1 cellular context compared by ENCODE assay signal in genomic region chr17:78558181-78558850, GRCh38.
TF ChIP-seq lines count a peak whose summit lies in the region.

No MANE protein-coding gene starts in this region.

TF ChIP-seq in HepG2, 621 proteins besides CTCF, POLR2A, EP300 and RAD21 (continued from another document and continues in another):
- no peak for TF ChIP-seq BCLAF1 (IDR thresholded peaks at IDR 0.05)
- TF ChIP-seq ZBTB25 (CRISPR knock-in tag; IDR thresholded peaks at IDR 0.05) = 0 out of 2 replicates have a peak, but pooled peaks have one; percentile 23
- no peak for TF ChIP-seq ELF3 (CRISPR knock-in tag; IDR thresholded peaks at IDR 0.05)
- no peak for TF ChIP-seq ZBTB20 (CRISPR knock-in tag; IDR thresholded peaks at IDR 0.05; ENCODE audit: borderline replicate concordance, low read depth)
- no peak for TF ChIP-seq ZNF143 (CRISPR knock-in tag; IDR thresholded peaks at IDR 0.05)
- TF ChIP-seq LBX2 (CRISPR knock-in tag; IDR thresholded peaks at IDR 0.05; ENCODE audit: borderline replicate concordance) = no peak
- no peak for TF ChIP-seq IRF1 (CRISPR knock-in tag; IDR thresholded peaks at IDR 0.05; ENCODE audit: low read depth)
- no peak for TF ChIP-seq SOX6 (IDR thresholded peaks at IDR 0.05)
- peak; percentile 52 for TF ChIP-seq SOX6 (CRISPR knock-in tag; IDR thresholded peaks at IDR 0.05)
- no peak for TF ChIP-seq ARID4A (CRISPR knock-in tag; IDR thresholded peaks at IDR 0.05; ENCODE audit: borderline replicate concordance)
- TF ChIP-seq MAFF (IDR thresholded peaks at IDR 0.05; ENCODE audit: low read depth, low read length) = no peak
- TF ChIP-seq TP53 (CRISPR knock-in tag; conservative IDR thresholded peaks at IDR 0.05) = no peak
- TF ChIP-seq ZNF280D (CRISPR knock-in tag; IDR thresholded peaks at IDR 0.05) = no peak
- no peak for TF ChIP-seq ZBTB42 (CRISPR knock-in tag; IDR thresholded peaks at IDR 0.05)
- TF ChIP-seq MBNL3 (CRISPR knock-in tag; conservative IDR thresholded peaks at IDR 0.05) = no peak
- peak; percentile 67; the same call in 1 of the 2 replicates for TF ChIP-seq PBX2 (CRISPR knock-in tag; IDR thresholded peaks at IDR 0.05)
- TF ChIP-seq ZBTB7B (CRISPR knock-in tag; IDR thresholded peaks at IDR 0.05) = 0 out of 2 replicates have a peak, but pooled peaks have one; percentile 53
- no peak for TF ChIP-seq CBX2 (IDR thresholded peaks at IDR 0.05; ENCODE audit: low read depth, low read length)
- 0 out of 2 replicates have a peak, but pooled peaks have one; percentile 53 for TF ChIP-seq CBX2 (CRISPR knock-in tag; IDR thresholded peaks at IDR 0.05; ENCODE audit: low read depth)
- TF ChIP-seq MAFG (CRISPR knock-in tag; IDR thresholded peaks at IDR 0.05) = no peak
- TF ChIP-seq NKX3-1 (CRISPR knock-in tag; IDR thresholded peaks at IDR 0.05) = no peak
- no peak for TF ChIP-seq FUBP1 (CRISPR knock-in tag; IDR thresholded peaks at IDR 0.05; ENCODE audit: borderline replicate concordance)
- no peak for TF ChIP-seq ZNF672 (CRISPR knock-in tag; IDR thresholded peaks at IDR 0.05)
- no peak for TF ChIP-seq ELK4 (CRISPR knock-in tag; IDR thresholded peaks at IDR 0.05; ENCODE audit: borderline replicate concordance)
- peak; percentile 96 for TF ChIP-seq JUND (CRISPR knock-in tag; IDR thresholded peaks at IDR 0.05)
- no peak for TF ChIP-seq NFYB (CRISPR knock-in tag; IDR thresholded peaks at IDR 0.05)
- no peak for TF ChIP-seq KLF6 (CRISPR knock-in tag; IDR thresholded peaks at IDR 0.05)
- no peak for TF ChIP-seq GABPB1 (CRISPR knock-in tag; IDR thresholded peaks at IDR 0.05)
- TF ChIP-seq ARNTL (CRISPR knock-in tag; IDR thresholded peaks at IDR 0.05) = no peak
- no peak for TF ChIP-seq ELF4 (CRISPR knock-in tag; IDR thresholded peaks at IDR 0.05; ENCODE audit: borderline replicate concordance)
- TF ChIP-seq ZNF260 (CRISPR knock-in tag; IDR thresholded peaks at IDR 0.05; ENCODE audit: borderline replicate concordance, low read depth) = no peak
- TF ChIP-seq ZFP36 (IDR thresholded peaks at IDR 0.05; ENCODE audit: borderline replicate concordance, low read depth, low read length, partially characterized antibody) = no peak
- no peak for TF ChIP-seq HMGXB3 (CRISPR knock-in tag; IDR thresholded peaks at IDR 0.05; ENCODE audit: borderline replicate concordance)
- no peak for TF ChIP-seq KLF11 (CRISPR knock-in tag; IDR thresholded peaks at IDR 0.05)
- TF ChIP-seq HES4 (CRISPR knock-in tag; IDR thresholded peaks at IDR 0.05; ENCODE audit: borderline replicate concordance) = no peak
- TF ChIP-seq ZSCAN31 (CRISPR knock-in tag; IDR thresholded peaks at IDR 0.05; ENCODE audit: low read depth) = no peak
- no peak for TF ChIP-seq PLSCR1 (CRISPR knock-in tag; IDR thresholded peaks at IDR 0.05; ENCODE audit: borderline replicate concordance)
